In the genomic region with DNA sequence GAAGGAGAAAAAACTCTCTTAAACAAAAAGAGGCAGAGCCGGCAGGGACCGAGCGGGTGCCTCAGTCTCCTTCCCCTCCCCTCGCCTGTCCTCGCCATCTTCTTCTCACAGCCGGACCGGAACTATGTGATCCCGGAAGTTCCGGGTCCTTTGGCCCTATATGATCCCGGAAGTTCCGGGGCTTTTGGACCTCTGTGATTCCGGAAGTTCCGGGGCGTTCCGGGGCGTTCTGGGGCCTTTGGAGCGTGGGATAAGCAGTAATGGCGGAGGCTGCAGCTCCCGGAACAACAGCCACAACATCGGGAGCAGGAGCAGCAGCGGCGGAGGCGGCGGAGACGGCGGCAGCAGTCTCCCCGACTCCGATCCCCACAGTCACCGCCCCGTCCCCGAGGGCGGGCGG, we compare ENCODE assay signal across 19 cellular contexts.
"Had no signal": no experiment of that assay in that cellular context is flagged by ENCODE, and none has a peak within 500 bp of the region (broad histone marks: within the 10 kb centered on the region; RNA-seq: fewer than 3 reads in every experiment).

No MANE protein-coding gene starts in this region.

- FAIRE-seq: HTR-8/SVneo, RCC 7860 had no signal

- H3K27ac ChIP-seq: HL-60 had no signal

- DNase-seq: KBM-7, MV-4-11, NCI-H1048, NCI-H1105, NCI-H1417 treated with DMSO at 0.1 percent for 48 hours, NCI-H146, NCI-H1694 treated with DMSO at 0.1 percent for 48 hours, NCI-H1930, NCI-H2081, NCI-H2107, NCI-H2227 treated with DMSO at 0.1 percent for 48 hours, NCI-H524, NCI-H526 treated with DMSO at 0.1 percent for 48 hours, NCI-H748 treated with DMSO at 0.1 percent for 48 hours, RPMI8226, SHP77 had no signal
